Comparison of ENCODE assay signal across 8 cellular contexts in the genomic region with DNA sequence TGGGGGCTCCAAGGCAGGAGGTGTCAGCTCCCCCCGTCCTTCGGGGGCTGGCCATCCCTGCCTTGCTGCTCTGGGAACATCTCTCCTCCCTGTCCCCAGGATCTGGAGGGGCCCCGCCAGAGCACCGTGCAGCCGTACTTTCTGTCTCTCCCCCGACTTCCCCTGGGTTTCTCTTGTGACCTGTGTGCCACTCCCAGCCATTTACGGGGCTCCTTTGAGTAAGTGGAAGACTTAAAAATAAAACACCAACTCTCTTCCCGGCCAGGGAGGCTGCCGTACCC.
DNase-seq lines count a peak whose midpoint lies in the region; TF ChIP-seq lines count a peak whose summit lies in the region.

No MANE protein-coding gene starts in this region.

- no peak for TF ChIP-seq POLR2A in Peyer's patch (IDR thresholded peaks at IDR 0.05)

- peaks cover 0 to 2% (median 0%) of the 10 kb centered on the region in 5 donors for H3K9me3 Mint-ChIP-seq in CD8-positive, alpha-beta memory T cell
- no peaks in the 10 kb centered on the region for H3K9me3 Mint-ChIP-seq in neural progenitor cell

- WGBS in ectodermal cell, 2 experiments = 71 to 81% methylated on average over 9 of the region's 9 CpGs

- H3K27me3 ChIP-seq in CD8-positive, alpha-beta memory T cell (ENCODE audit: insufficient read depth, low read length, poor library complexity, severe bottlenecking) = no peaks in the 10 kb centered on the region
- H3K27me3 ChIP-seq in Peyer's patch (no peaks in the 10 kb centered on the region), ectodermal cell (ENCODE audit: control insufficient read depth, insufficient read depth, low read length, poor library complexity, severe bottlenecking) (no peaks in the 10 kb centered on the region), neural progenitor cell (no peaks in the 10 kb centered on the region)

- H3K36me3 ChIP-seq in CD8-positive, alpha-beta memory T cell (ENCODE audit: insufficient read depth, low read length) = no peaks in the 10 kb centered on the region
- peaks cover 0 to under 1% (median 0%) of the 10 kb centered on the region in 3 donors for H3K36me3 ChIP-seq in Peyer's patch
- H3K36me3 ChIP-seq in ectodermal cell (ENCODE audit: control insufficient read depth, insufficient read depth, low read length) = no peaks in the 10 kb centered on the region
- no peaks in the 10 kb centered on the region for H3K36me3 ChIP-seq in neural progenitor cell

- H3K79me2 ChIP-seq in neural progenitor cell (ENCODE audit: low read depth) = no peaks in the 10 kb centered on the region

- no peaks in the 10 kb centered on the region for H3K9me3 ChIP-seq in CD8-positive, alpha-beta memory T cell (ENCODE audit: low read length)
- H3K9me3 ChIP-seq in Peyer's patch (no peaks in the 10 kb centered on the region), ectodermal cell (ENCODE audit: control insufficient read depth, low read length) (no peaks in the 10 kb centered on the region), neural progenitor cell (ENCODE audit: low read depth) (no peaks in the 10 kb centered on the region)

- H3K36me3 Mint-ChIP-seq in CD8-positive, alpha-beta memory T cell = no peaks in the 10 kb centered on the region
- H3K36me3 Mint-ChIP-seq in neural progenitor cell = no peaks in the 10 kb centered on the region

- H3F3A ChIP-seq in neural progenitor cell (ENCODE audit: low read depth) = peaks cover 21% of the 10 kb centered on the region

- POLR2A ChIA-PET in CD8-positive, alpha-beta memory T cell (lab: Charles Lee) = interaction anchor here (1.4 kb wide), 1 partner anchor 60 kb away, joined by 5 read pairs; no protein-coding TSS in a partner anchor

- peak overlapping the region in 7 of 8 donors; percentile 79 to 98 (median 93) for H3K27ac Mint-ChIP-seq in CD8-positive, alpha-beta memory T cell
- H3K27ac Mint-ChIP-seq in neural progenitor cell = peak overlapping the region; percentile 100

- H3K4me2 ChIP-seq in neural progenitor cell = peak overlapping the region; percentile 48

- CTCF ChIA-PET in CD8-positive, alpha-beta memory T cell (lab: Charles Lee) = interaction anchor here (1.0 to 2.5 kb wide), 4 partner anchors 59 to 77 kb away, joined by 3 to 11 read pairs (median 6); no protein-coding TSS in a partner anchor

- peak in 1 of 5 donors; percentile 26 for DNase-seq in CD8-positive, alpha-beta memory T cell
- DNase-seq in Peyer's patch (no peak), neural progenitor cell (ENCODE audit: low spot score) (no peak), NCI-H2081 (lab: John Stamatoyannopoulos, UW) (no peak), H4 (ENCODE audit: low spot score) (no peak), RKO (ENCODE audit: low spot score) (no peak), NCI-H2029 (lab: John Stamatoyannopoulos, UW) (no peak)

- no peak overlapping the region for H2AFZ ChIP-seq in neural progenitor cell (replicated peaks)

- H3K4me3 Mint-ChIP-seq in CD8-positive, alpha-beta memory T cell = peak overlapping the region; percentile 30 to 88 (median 73)
- H3K4me3 Mint-ChIP-seq in neural progenitor cell = peak overlapping the region; percentile 76

- TF ChIP-seq CTCF in Peyer's patch (IDR thresholded peaks at IDR 0.05) = no peak
- no peak for TF ChIP-seq CTCF in neural progenitor cell (IDR thresholded peaks at IDR 0.05)

- H4K20me1 ChIP-seq in neural progenitor cell (ENCODE audit: low read depth) = no peaks in the 10 kb centered on the region

- peaks cover 51% of the 10 kb centered on the region for H3K4me1 ChIP-seq in CD8-positive, alpha-beta memory T cell (ENCODE audit: insufficient read depth, low read length)
- H3K4me1 ChIP-seq in Peyer's patch = peaks cover 0 to 44% (median 30%) of the 10 kb centered on the region in 4 donors
- peaks cover 78% of the 10 kb centered on the region for H3K4me1 ChIP-seq in ectodermal cell (ENCODE audit: control insufficient read depth, insufficient read depth, low read length)
- peaks cover 45% of the 10 kb centered on the region for H3K4me1 ChIP-seq in neural progenitor cell

- peaks cover 27 to 62% (median 41%) of the 10 kb centered on the region in 3 donors for H3K4me1 Mint-ChIP-seq in CD8-positive, alpha-beta memory T cell
- H3K4me1 Mint-ChIP-seq in neural progenitor cell = peaks cover 59% of the 10 kb centered on the region

- H3K4me3 ChIP-seq in CD8-positive, alpha-beta memory T cell (ENCODE audit: low read length) = peak overlapping the region; percentile 43
- H3K4me3 ChIP-seq in Peyer's patch = peak overlapping the region in 2 of 4 donors; percentile 9 to 19
- H3K4me3 ChIP-seq in ectodermal cell (ENCODE audit: insufficient read depth, low read depth, low read length) = peak overlapping the region; percentile 4
- H3K4me3 ChIP-seq in neural progenitor cell = no peak overlapping the region

- H3K27ac ChIP-seq in CD8-positive, alpha-beta memory T cell (ENCODE audit: low read depth, low read length) = peak overlapping the region; percentile 76
- H3K27ac ChIP-seq in Peyer's patch = peak overlapping the region; percentile 21 to 79 (median 62)
- peak overlapping the region; percentile 95 for H3K27ac ChIP-seq in ectodermal cell (ENCODE audit: insufficient read depth, low read depth, low read length, poor library complexity, severe bottlenecking)
- no peak overlapping the region for H3K27ac ChIP-seq in neural progenitor cell

- no peak overlapping the region for H3K9ac ChIP-seq in neural progenitor cell

- H3K27me3 Mint-ChIP-seq in CD8-positive, alpha-beta memory T cell = peaks cover 0 to 3% of the 10 kb centered on the region in 2 donors
- H3K27me3 Mint-ChIP-seq in neural progenitor cell (ENCODE audit: insufficient read depth, low read depth) = peaks cover 5% of the 10 kb centered on the region
